8 cellular contexts compared by ENCODE assay signal in genomic region chr3:108091498-108092259, GRCh38. TPM values are rescaled to one million over a fixed set of nuclear protein-coding genes. Genes with fewer than 3 reads are reported as not detected.
DNase-seq lines count a peak whose midpoint lies in the region; ATAC-seq and TF ChIP-seq lines count a peak whose summit lies in the region.

No MANE protein-coding gene starts in this region.

- H2AFZ ChIP-seq in PC-3 (ENCODE audit: low read length), result peak overlapping the region; percentile 79

- BruUV-seq in PC-3 (replicated peaks; lab: Mats Ljungman, UMichigan), result TSS peak; percentile 46

- no peaks in the 10 kb centered on the region for H3K27me3 Mint-ChIP-seq in activated naive CD8-positive, alpha-beta T cell treated with anti-CD3 and anti-CD28 coated beads, Interleukin-2, amount 50 U/mL, for 24 hours

- peaks cover 4% of the 10 kb centered on the region for H3K9me3 Mint-ChIP-seq in activated naive CD8-positive, alpha-beta T cell treated with anti-CD3 and anti-CD28 coated beads, Interleukin-2, amount 50 U/mL, for 24 hours

- H3K9me2 ChIP-seq in PC-3 (replicated peaks; ENCODE audit: low read length), result no peaks in the 10 kb centered on the region

- H3K27me3 ChIP-seq in PC-3 (ENCODE audit: low read length) (no peaks in the 10 kb centered on the region), iPS-15b (ENCODE audit: control insufficient read depth, insufficient read depth, low read length) (peaks cover 29% of the 10 kb centered on the region), spleen (replicated peaks in 1 of 7) (no peaks in the 10 kb centered on the region)

- no peaks in the 10 kb centered on the region for H3K36me3 ChIP-seq in PC-3 (ENCODE audit: low read depth, low read length)
- H3K36me3 ChIP-seq in iPS-15b (ENCODE audit: control insufficient read depth, insufficient read depth, low read length), result no peaks in the 10 kb centered on the region
- H3K36me3 ChIP-seq in spleen, result peaks cover 0 to 1% (median 0%) of the 10 kb centered on the region in 6 donors

- no peaks in the 10 kb centered on the region for H4K20me1 ChIP-seq in PC-3 (ENCODE audit: low read length)

- 34 to 45% (median 37%) methylated on average over 42 of the region's 42 CpGs for WGBS in spleen, 5 donors

- peaks cover 39% of the 10 kb centered on the region for H3K4me1 Mint-ChIP-seq in activated naive CD8-positive, alpha-beta T cell treated with anti-CD3 and anti-CD28 coated beads, Interleukin-2, amount 50 U/mL, for 24 hours

- no peaks in the 10 kb centered on the region for H3F3A ChIP-seq in PC-3 (ENCODE audit: low read length, unreplicated experiment)

- H3K27ac Mint-ChIP-seq in activated naive CD8-positive, alpha-beta T cell treated with anti-CD3 and anti-CD28 coated beads, Interleukin-2, amount 50 U/mL, for 24 hours, result peak overlapping the region; percentile 95

- no peak for TF ChIP-seq POLR2A in spleen (IDR thresholded peaks at IDR 0.05)

- DNase-seq in PC-3, result peak; percentile 11
- DNase-seq in activated naive CD8-positive, alpha-beta T cell treated with anti-CD3 and anti-CD28 coated beads, Interleukin-2, amount 50 U/mL, for 24 hours, result peak; percentile 28
- DNase-seq in spleen, result no peak

- TF ChIP-seq CTCF in PC-3 (conservative IDR thresholded peaks at IDR 0.05; ENCODE audit: low read depth, low read length) (no peak), spleen (IDR thresholded peaks at IDR 0.05 in 8 of 11, conservative IDR thresholded peaks at IDR 0.05 in 3 of 11) (peak in 1 of 11 experiments; percentile 5)

- H3K9me3 ChIP-seq in PC-3 (ENCODE audit: low read length) (no peaks in the 10 kb centered on the region), iPS-15b (ENCODE audit: control insufficient read depth, insufficient read depth, low read length) (no peaks in the 10 kb centered on the region), spleen (no peaks in the 10 kb centered on the region)

- H3K79me2 ChIP-seq in PC-3 (ENCODE audit: low read length), result peaks cover 40% of the 10 kb centered on the region

- H3K4me1 ChIP-seq in PC-3 (ENCODE audit: insufficient read depth, low read length) (peaks cover 23% of the 10 kb centered on the region), iPS-15b (ENCODE audit: control insufficient read depth, insufficient read depth, low read length) (no peaks in the 10 kb centered on the region), spleen (peaks cover 8 to 56% (median 41%) of the 10 kb centered on the region in 6 donors)

- peaks cover 11% of the 10 kb centered on the region for H3K36me3 Mint-ChIP-seq in activated naive CD8-positive, alpha-beta T cell treated with anti-CD3 and anti-CD28 coated beads, Interleukin-2, amount 50 U/mL, for 24 hours (ENCODE audit: low read depth)

- peak overlapping the region; percentile 74 for H3K4me2 ChIP-seq in PC-3 (ENCODE audit: low read length)

- intact Hi-C loops in PC-3 (cut with micrococcal nuclease) (loop anchor here (1.0 to 2.0 kb wide), 2 partner anchors 131 to 385 kb away; partner anchors contain the start of gene IFT57), spleen (cut with DNase I; ENCODE audit: low total_unique reads) (no loop called here)

- H3K27ac ChIP-seq in PC-3 (ENCODE audit: low read length) (no peak overlapping the region), spleen (peak overlapping the region; percentile 96 to 99 (median 98))

- H3K4me3 ChIP-seq in PC-3 (ENCODE audit: low read length) (peak overlapping the region; percentile 96), iPS-15b (ENCODE audit: low read depth, low read length) (peak overlapping the region; percentile 91), spleen (peak overlapping the region; percentile 72 to 98 (median 84))

- H3K4me3 Mint-ChIP-seq in activated naive CD8-positive, alpha-beta T cell treated with anti-CD3 and anti-CD28 coated beads, Interleukin-2, amount 50 U/mL, for 24 hours, result peak overlapping the region; percentile 88

- ATAC-seq in GM21390 (IDR thresholded peaks at IDR 0.05; ENCODE audit: unreplicated experiment) (peak; percentile 2), PC-3 (peak; percentile 5), GM21737 (IDR thresholded peaks at IDR 0.05; ENCODE audit: unreplicated experiment) (no peak), HG03354 (IDR thresholded peaks at IDR 0.05; ENCODE audit: poor library complexity, severe bottlenecking, unreplicated experiment) (no peak), HG02763 (IDR thresholded peaks at IDR 0.05; ENCODE audit: unreplicated experiment) (no peak)
- ATAC-seq in activated naive CD8-positive, alpha-beta T cell treated with anti-CD3 and anti-CD28 coated beads, Interleukin-2, amount 50 U/mL, for 24 hours, result no peak

- POLR2A ChIA-PET in PC-3 (lab: Charles Lee; ENCODE audit: unreplicated experiment), result no interaction called here

- peak overlapping the region; percentile 79 for H3K9ac ChIP-seq in PC-3 (ENCODE audit: low read length)
- H3K9ac ChIP-seq in iPS-15b (ENCODE audit: low read depth, low read length), result no peak overlapping the region

- CTCF ChIA-PET in PC-3 (lab: Charles Lee), result no interaction called here

RNA-seq across cellular contexts. Expression of gene CD47, which starts 0.8 kb away (rescaled TPM):
- 48.4 and 63.6 TPM in 2 replicates for total RNA-seq in PC-3 (2014; rRNA removed)
- 100 to 1,000 TPM; 106 to 156 (median 130) TPM for total RNA-seq in spleen
- 10 to 100 TPM; 48.2 to 54.6 (median 51.0) TPM for polyA plus RNA-seq in spleen

Comparison
In these comparisons a context has a peak if more than half of its experiments do, and no peak if none do; other contexts are left out.
1. ATAC-seq: peak in GM21390 (single experiment) and PC-3 (single experiment); none in activated naive CD8-positive, alpha-beta T cell treated with anti-CD3 and anti-CD28 coated beads, Interleukin-2, amount 50 U/mL, for 24 hours (single experiment), GM21737 (single experiment), HG03354 (single experiment) and HG02763 (single experiment).
2. Peak in every context shown above with its lines, with median percentiles within 50 percentile points of each other: H3K4me3 ChIP-seq.